In genomic region chr22:37659066-37659896, GRCh38 we compare ENCODE assay signal across 8 cellular contexts. TPM values are rescaled to one million over a fixed set of nuclear protein-coding genes. Genes with fewer than 3 reads are reported as not detected.
DNase-seq lines count a peak whose midpoint lies in the region; ATAC-seq, FAIRE-seq and TF ChIP-seq lines count a peak whose summit lies in the region.

No MANE protein-coding gene starts in this region.

- H3K9me3 Mint-ChIP-seq in activated naive CD4-positive, alpha-beta T cell treated with anti-CD3 and anti-CD28 coated beads, Interleukin-2, amount 50 U/mL, for 24 hours, result no peaks in the 10 kb centered on the region
- H3K9me3 Mint-ChIP-seq in stimulated activated naive CD8-positive, alpha-beta T cell treated with anti-CD3 and anti-CD28 coated beads, Interleukin-15, Interleukin-2, amounts not matched to agents 100 ng/mL and 50 ng/mL, for 24 hours, result no peaks in the 10 kb centered on the region

- H3K4me3 Mint-ChIP-seq in activated naive CD4-positive, alpha-beta T cell treated with anti-CD3 and anti-CD28 coated beads, Interleukin-2, amount 50 U/mL, for 24 hours, result peak overlapping the region; percentile 85
- H3K4me3 Mint-ChIP-seq in stimulated activated naive CD8-positive, alpha-beta T cell treated with anti-CD3 and anti-CD28 coated beads, Interleukin-15, Interleukin-2, amounts not matched to agents 100 ng/mL and 50 ng/mL, for 24 hours, result peak overlapping the region; percentile 89

- TF ChIP-seq CTCF in BJ (IDR thresholded peaks at IDR 0.05; ENCODE audit: insufficient read depth, low read depth, low read length) (no peak), keratinocyte (optimal IDR thresholded peaks at IDR 0.05 in 1 of 3, IDR thresholded peaks at IDR 0.05 in 1 of 3, conservative IDR thresholded peaks at IDR 0.05 in 1 of 3; ENCODE audit: extremely low read depth in 1 of 3, insufficient read depth in 2 of 3, low read length in 3 of 3) (no peak)

- H3K9ac ChIP-seq in keratinocyte (ENCODE audit: control insufficient read depth, extremely low read depth, insufficient read depth, low read length), result peak overlapping the region; percentile 50

- H3K36me3 ChIP-seq in BJ (ENCODE audit: control insufficient read depth, insufficient read depth, low read length) (peaks cover 2% of the 10 kb centered on the region; the same call in 1 of the 2 replicates), keratinocyte (ENCODE audit: control insufficient read depth in 2 of 2, extremely low read depth in 1 of 2, insufficient read depth in 2 of 2, low read length in 2 of 2) (peaks cover 0 to 2% of the 10 kb centered on the region in 2 experiments)

- CTCF ChIA-PET in BJ (lab: Yijun Ruan, JAX), result interaction anchor here (0.6 to 9.5 kb wide), 9 partner anchors 11 to 161 kb away, joined by 3 to 133 read pairs (median 3); partner anchors contain the start of gene NOL12

- POLR2A ChIA-PET in BJ (lab: Charles Lee), result no interaction called here

- H3K27ac Mint-ChIP-seq in activated naive CD4-positive, alpha-beta T cell treated with anti-CD3 and anti-CD28 coated beads, Interleukin-2, amount 50 U/mL, for 24 hours, result peak overlapping the region; percentile 23
- H3K27ac Mint-ChIP-seq in stimulated activated naive CD8-positive, alpha-beta T cell treated with anti-CD3 and anti-CD28 coated beads, Interleukin-15, Interleukin-2, amounts not matched to agents 100 ng/mL and 50 ng/mL, for 24 hours, result peak overlapping the region; percentile 63

- dilution Hi-C loops in keratinocyte (cut with MboI; ENCODE audit: extremely low pct_ligation_motif_present, low sequenced_read_pairs), result no loop called here

- H3K9me3 ChIP-seq in keratinocyte (ENCODE audit: control insufficient read depth, low read depth, low read length), result no peaks in the 10 kb centered on the region

- peaks cover 23% of the 10 kb centered on the region for H3K79me2 ChIP-seq in keratinocyte (ENCODE audit: control insufficient read depth, insufficient read depth, low read length)

- H3K4me1 Mint-ChIP-seq in activated naive CD4-positive, alpha-beta T cell treated with anti-CD3 and anti-CD28 coated beads, Interleukin-2, amount 50 U/mL, for 24 hours, result peaks cover 35% of the 10 kb centered on the region
- peaks cover 41% of the 10 kb centered on the region for H3K4me1 Mint-ChIP-seq in stimulated activated naive CD8-positive, alpha-beta T cell treated with anti-CD3 and anti-CD28 coated beads, Interleukin-15, Interleukin-2, amounts not matched to agents 100 ng/mL and 50 ng/mL, for 24 hours (ENCODE audit: low read depth)

- H3K4me1 ChIP-seq in keratinocyte (ENCODE audit: control insufficient read depth, extremely low read depth, insufficient read depth, low read length), result peaks cover 20% of the 10 kb centered on the region

- H3K27me3 ChIP-seq in BJ (ENCODE audit: control insufficient read depth, insufficient read depth, low read length), result no peaks in the 10 kb centered on the region
- no peaks in the 10 kb centered on the region for H3K27me3 ChIP-seq in keratinocyte (ENCODE audit: control insufficient read depth, extremely low read depth, insufficient read depth, low read length)

- no peaks in the 10 kb centered on the region for H3K9me1 ChIP-seq in keratinocyte (ENCODE audit: control insufficient read depth, extremely low read depth, insufficient read depth, low read length)

- peak overlapping the region; percentile 37 for H2AFZ ChIP-seq in keratinocyte (ENCODE audit: control insufficient read depth, low read length)

- H3K27me3 Mint-ChIP-seq in activated naive CD4-positive, alpha-beta T cell treated with anti-CD3 and anti-CD28 coated beads, Interleukin-2, amount 50 U/mL, for 24 hours, result no peaks in the 10 kb centered on the region
- no peaks in the 10 kb centered on the region for H3K27me3 Mint-ChIP-seq in stimulated activated naive CD8-positive, alpha-beta T cell treated with anti-CD3 and anti-CD28 coated beads, Interleukin-15, Interleukin-2, amounts not matched to agents 100 ng/mL and 50 ng/mL, for 24 hours

- peak overlapping the region; percentile 72 for H3K4me3 ChIP-seq in BJ (ENCODE audit: low read depth, low read length)
- H3K4me3 ChIP-seq in keratinocyte (ENCODE audit: control insufficient read depth in 2 of 3, extremely low read depth in 1 of 3, insufficient read depth in 2 of 3, low read depth in 1 of 3, low read length in 3 of 3), result peak overlapping the region; percentile 60 to 78 (median 65)

- peak overlapping the region; percentile 98 for H3K4me2 ChIP-seq in keratinocyte (ENCODE audit: control insufficient read depth, extremely low read depth, insufficient read depth, low read depth, low read length)

- ATAC-seq in GM18909 (IDR thresholded peaks at IDR 0.05; ENCODE audit: poor library complexity, unreplicated experiment) (peak; percentile 11), HG03565 (IDR thresholded peaks at IDR 0.05; ENCODE audit: unreplicated experiment) (peak; percentile 3)

- DNase-seq in BJ (ENCODE audit: low read depth) (no peak), keratinocyte (ENCODE audit: low read depth, low spot score) (no peak), NCI-H128 (lab: John Stamatoyannopoulos, UW; ENCODE audit: unreplicated experiment) (no peak), NOMO-1 (lab: John Stamatoyannopoulos, UW; ENCODE audit: unreplicated experiment in 2 of 2) (no peak)

- no peak overlapping the region for H3K27ac ChIP-seq in keratinocyte (ENCODE audit: control insufficient read depth, insufficient read depth, low read length)

- peaks cover 6% of the 10 kb centered on the region for H4K20me1 ChIP-seq in keratinocyte (ENCODE audit: control insufficient read depth, extremely low read depth, insufficient read depth, low read length)

- H3K36me3 Mint-ChIP-seq in activated naive CD4-positive, alpha-beta T cell treated with anti-CD3 and anti-CD28 coated beads, Interleukin-2, amount 50 U/mL, for 24 hours, result no peaks in the 10 kb centered on the region
- H3K36me3 Mint-ChIP-seq in stimulated activated naive CD8-positive, alpha-beta T cell treated with anti-CD3 and anti-CD28 coated beads, Interleukin-15, Interleukin-2, amounts not matched to agents 100 ng/mL and 50 ng/mL, for 24 hours (ENCODE audit: low read depth), result peaks cover 12% of the 10 kb centered on the region

- FAIRE-seq in keratinocyte (lab: Jason Lieb, UNC), result no peak

RNA-seq across cellular contexts. Expression of gene PDXP, which starts 0.8 kb away (rescaled TPM):
- polyA plus RNA-seq in BJ (2011; rRNA removed), result 16.4 and 24.0 TPM in 2 replicates
- polyA minus RNA-seq in BJ (2011; rRNA and poly(A)+ RNA removed), result 5.9 and 11.8 TPM in 2 replicates
- polyA plus RNA-seq in keratinocyte, result 4.6 to 6.3 TPM (median 5.2 TPM) in 3 replicates
- 0.64 TPM for polyA plus RNA-seq in keratinocyte (2011; ENCODE audit: low read depth)
- polyA plus RNA-seq in keratinocyte (2011; cell fraction: cytosol; rRNA removed), result 4.0 and 5.5 TPM in 2 replicates
- polyA plus RNA-seq in keratinocyte (2011; cell fraction: nucleus; rRNA removed), result 1.2 and 2.5 TPM in 2 replicates
- 2.8 and 3.1 TPM in 2 replicates for polyA plus RNA-seq in keratinocyte (2012; ENCODE audit: low replicate concordance)
- 0.33 to 1.9 TPM (median 1.4 TPM) in 3 replicates for polyA minus RNA-seq in keratinocyte
- 6.7 TPM for polyA minus RNA-seq in keratinocyte (2011; cell fraction: cytosol; rRNA and poly(A)+ RNA removed)
- 0.95 and 1.4 TPM in 2 replicates for polyA minus RNA-seq in keratinocyte (2011; cell fraction: nucleus; rRNA and poly(A)+ RNA removed)

RNA-seq across cellular contexts. Expression of gene LGALS1, which starts 16.2 kb away (rescaled TPM):
- 9,083 and 9,143 TPM in 2 replicates for polyA plus RNA-seq in BJ (2011; rRNA removed)
- 3,496 and 6,684 TPM in 2 replicates for polyA minus RNA-seq in BJ (2011; rRNA and poly(A)+ RNA removed)
- 1,629 to 5,918 TPM (median 2,086 TPM) in 3 replicates for polyA plus RNA-seq in keratinocyte
- 32.5 TPM for polyA plus RNA-seq in keratinocyte (2011; ENCODE audit: low read depth)
- polyA plus RNA-seq in keratinocyte (2011; cell fraction: cytosol; rRNA removed), result 1,190 and 2,669 TPM in 2 replicates
- polyA plus RNA-seq in keratinocyte (2011; cell fraction: nucleus; rRNA removed), result 846 and 991 TPM in 2 replicates
- 158 and 3,159 TPM in 2 replicates for polyA plus RNA-seq in keratinocyte (2012; ENCODE audit: low replicate concordance)
- 1,852 to 4,357 TPM (median 3,828 TPM) in 3 replicates for polyA minus RNA-seq in keratinocyte
- 1,483 TPM for polyA minus RNA-seq in keratinocyte (2011; cell fraction: cytosol; rRNA and poly(A)+ RNA removed)
- polyA minus RNA-seq in keratinocyte (2011; cell fraction: nucleus; rRNA and poly(A)+ RNA removed), result 326 and 338 TPM in 2 replicates

RNA-seq across cellular contexts. Expression of gene SH3BP1, which starts 19.8 kb away (rescaled TPM):
- polyA plus RNA-seq in BJ (2011; rRNA removed) (4.7 and 5.8 TPM in 2 replicates), keratinocyte (27.2 to 49.8 TPM (median 32.6 TPM) in 3 replicates)
- polyA minus RNA-seq in BJ (2011; rRNA and poly(A)+ RNA removed), result 3.3 and 6.2 TPM in 2 replicates
- 39.1 TPM for polyA plus RNA-seq in keratinocyte (2011; ENCODE audit: low read depth)
- 40.0 and 72.9 TPM in 2 replicates for polyA plus RNA-seq in keratinocyte (2011; cell fraction: cytosol; rRNA removed)
- 68.3 and 76.6 TPM in 2 replicates for polyA plus RNA-seq in keratinocyte (2011; cell fraction: nucleus; rRNA removed)
- polyA plus RNA-seq in keratinocyte (2012; ENCODE audit: low replicate concordance), result 62.7 and 79.7 TPM in 2 replicates
- 32.3 to 136 TPM (median 54.1 TPM) in 3 replicates for polyA minus RNA-seq in keratinocyte
- 59.5 TPM for polyA minus RNA-seq in keratinocyte (2011; cell fraction: cytosol; rRNA and poly(A)+ RNA removed)
- 27.0 and 32.3 TPM in 2 replicates for polyA minus RNA-seq in keratinocyte (2011; cell fraction: nucleus; rRNA and poly(A)+ RNA removed)

RNA-seq across cellular contexts. Expression of gene NOL12, which starts 26.9 kb away (rescaled TPM):
- polyA plus RNA-seq in BJ (2011; rRNA removed) (11.0 and 16.5 TPM in 2 replicates), keratinocyte (22.1 to 23.8 TPM (median 22.1 TPM) in 3 replicates)
- 6.8 and 8.0 TPM in 2 replicates for polyA minus RNA-seq in BJ (2011; rRNA and poly(A)+ RNA removed)
- polyA plus RNA-seq in keratinocyte (2011; ENCODE audit: low read depth), result 6.3 TPM
- 10.5 and 18.7 TPM in 2 replicates for polyA plus RNA-seq in keratinocyte (2011; cell fraction: cytosol; rRNA removed)
- polyA plus RNA-seq in keratinocyte (2011; cell fraction: nucleus; rRNA removed), result 29.4 and 31.4 TPM in 2 replicates
- polyA plus RNA-seq in keratinocyte (2012; ENCODE audit: low replicate concordance), result 15.8 and 26.6 TPM in 2 replicates
- polyA minus RNA-seq in keratinocyte, result 7.2 to 17.4 TPM (median 8.1 TPM) in 3 replicates
- polyA minus RNA-seq in keratinocyte (2011; cell fraction: cytosol; rRNA and poly(A)+ RNA removed), result 16.7 TPM
- 4.9 and 7.0 TPM in 2 replicates for polyA minus RNA-seq in keratinocyte (2011; cell fraction: nucleus; rRNA and poly(A)+ RNA removed)

RNA-seq across cellular contexts. Expression of gene TRIOBP, which starts 37.6 kb away (rescaled TPM):
- polyA plus RNA-seq in BJ (2011; rRNA removed) (52.0 and 73.9 TPM in 2 replicates), keratinocyte (13.9 to 24.8 TPM (median 22.2 TPM) in 3 replicates)
- polyA minus RNA-seq in BJ (2011; rRNA and poly(A)+ RNA removed), result 86.6 and 99.0 TPM in 2 replicates
- 13.4 TPM for polyA plus RNA-seq in keratinocyte (2011; ENCODE audit: low read depth)
- polyA plus RNA-seq in keratinocyte (2011; cell fraction: cytosol; rRNA removed), result 26.8 and 39.1 TPM in 2 replicates
- polyA plus RNA-seq in keratinocyte (2011; cell fraction: nucleus; rRNA removed), result 30.6 and 44.1 TPM in 2 replicates
- polyA plus RNA-seq in keratinocyte (2012; ENCODE audit: low replicate concordance), result 15.5 and 38.7 TPM in 2 replicates
- 50.2 to 63.3 TPM (median 53.9 TPM) in 3 replicates for polyA minus RNA-seq in keratinocyte
- polyA minus RNA-seq in keratinocyte (2011; cell fraction: cytosol; rRNA and poly(A)+ RNA removed), result 34.1 TPM
- polyA minus RNA-seq in keratinocyte (2011; cell fraction: nucleus; rRNA and poly(A)+ RNA removed), result 32.4 and 33.1 TPM in 2 replicates
